Comparison of ENCODE assay signal across 2 cellular contexts in the genomic region with DNA sequence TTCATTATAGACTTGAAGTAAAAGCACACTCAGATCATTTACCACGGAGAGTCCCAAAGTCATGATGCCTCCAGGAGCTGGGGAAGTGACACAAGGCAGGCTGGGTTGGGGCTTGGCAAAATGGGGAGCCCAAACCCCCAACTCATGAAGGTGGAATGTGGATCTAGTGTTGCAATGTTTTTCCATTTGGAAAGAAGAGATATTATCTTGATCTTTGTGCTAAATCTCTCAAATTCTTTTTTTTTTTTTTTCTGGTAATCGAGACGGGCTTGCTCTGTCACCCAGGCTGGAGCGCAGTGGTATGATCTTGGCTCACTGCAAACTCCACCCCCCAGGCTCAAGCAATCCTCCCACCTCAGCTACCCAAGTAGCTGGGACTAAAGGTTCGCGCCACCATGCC.
TF ChIP-seq lines count a peak whose summit lies in the region.

No MANE protein-coding gene starts in this region.

TF ChIP-seq in GM23338, 12 proteins besides CTCF, POLR2A, EP300 and RAD21 (continues in another document):
- TF ChIP-seq, protein P1, sequence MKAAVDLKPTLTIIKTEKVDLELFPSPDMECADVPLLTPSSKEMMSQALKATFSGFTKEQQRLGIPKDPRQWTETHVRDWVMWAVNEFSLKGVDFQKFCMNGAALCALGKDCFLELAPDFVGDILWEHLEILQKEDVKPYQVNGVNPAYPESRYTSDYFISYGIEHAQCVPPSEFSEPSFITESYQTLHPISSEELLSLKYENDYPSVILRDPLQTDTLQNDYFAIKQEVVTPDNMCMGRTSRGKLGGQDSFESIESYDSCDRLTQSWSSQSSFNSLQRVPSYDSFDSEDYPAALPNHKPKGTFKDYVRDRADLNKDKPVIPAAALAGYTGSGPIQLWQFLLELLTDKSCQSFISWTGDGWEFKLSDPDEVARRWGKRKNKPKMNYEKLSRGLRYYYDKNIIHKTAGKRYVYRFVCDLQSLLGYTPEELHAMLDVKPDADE (IDR thresholded peaks at IDR 0.05) = no peak
- TF ChIP-seq ZNF114 (CRISPR knock-in tag; IDR thresholded peaks at IDR 0.05) = no peak
- TF ChIP-seq, protein P2, sequence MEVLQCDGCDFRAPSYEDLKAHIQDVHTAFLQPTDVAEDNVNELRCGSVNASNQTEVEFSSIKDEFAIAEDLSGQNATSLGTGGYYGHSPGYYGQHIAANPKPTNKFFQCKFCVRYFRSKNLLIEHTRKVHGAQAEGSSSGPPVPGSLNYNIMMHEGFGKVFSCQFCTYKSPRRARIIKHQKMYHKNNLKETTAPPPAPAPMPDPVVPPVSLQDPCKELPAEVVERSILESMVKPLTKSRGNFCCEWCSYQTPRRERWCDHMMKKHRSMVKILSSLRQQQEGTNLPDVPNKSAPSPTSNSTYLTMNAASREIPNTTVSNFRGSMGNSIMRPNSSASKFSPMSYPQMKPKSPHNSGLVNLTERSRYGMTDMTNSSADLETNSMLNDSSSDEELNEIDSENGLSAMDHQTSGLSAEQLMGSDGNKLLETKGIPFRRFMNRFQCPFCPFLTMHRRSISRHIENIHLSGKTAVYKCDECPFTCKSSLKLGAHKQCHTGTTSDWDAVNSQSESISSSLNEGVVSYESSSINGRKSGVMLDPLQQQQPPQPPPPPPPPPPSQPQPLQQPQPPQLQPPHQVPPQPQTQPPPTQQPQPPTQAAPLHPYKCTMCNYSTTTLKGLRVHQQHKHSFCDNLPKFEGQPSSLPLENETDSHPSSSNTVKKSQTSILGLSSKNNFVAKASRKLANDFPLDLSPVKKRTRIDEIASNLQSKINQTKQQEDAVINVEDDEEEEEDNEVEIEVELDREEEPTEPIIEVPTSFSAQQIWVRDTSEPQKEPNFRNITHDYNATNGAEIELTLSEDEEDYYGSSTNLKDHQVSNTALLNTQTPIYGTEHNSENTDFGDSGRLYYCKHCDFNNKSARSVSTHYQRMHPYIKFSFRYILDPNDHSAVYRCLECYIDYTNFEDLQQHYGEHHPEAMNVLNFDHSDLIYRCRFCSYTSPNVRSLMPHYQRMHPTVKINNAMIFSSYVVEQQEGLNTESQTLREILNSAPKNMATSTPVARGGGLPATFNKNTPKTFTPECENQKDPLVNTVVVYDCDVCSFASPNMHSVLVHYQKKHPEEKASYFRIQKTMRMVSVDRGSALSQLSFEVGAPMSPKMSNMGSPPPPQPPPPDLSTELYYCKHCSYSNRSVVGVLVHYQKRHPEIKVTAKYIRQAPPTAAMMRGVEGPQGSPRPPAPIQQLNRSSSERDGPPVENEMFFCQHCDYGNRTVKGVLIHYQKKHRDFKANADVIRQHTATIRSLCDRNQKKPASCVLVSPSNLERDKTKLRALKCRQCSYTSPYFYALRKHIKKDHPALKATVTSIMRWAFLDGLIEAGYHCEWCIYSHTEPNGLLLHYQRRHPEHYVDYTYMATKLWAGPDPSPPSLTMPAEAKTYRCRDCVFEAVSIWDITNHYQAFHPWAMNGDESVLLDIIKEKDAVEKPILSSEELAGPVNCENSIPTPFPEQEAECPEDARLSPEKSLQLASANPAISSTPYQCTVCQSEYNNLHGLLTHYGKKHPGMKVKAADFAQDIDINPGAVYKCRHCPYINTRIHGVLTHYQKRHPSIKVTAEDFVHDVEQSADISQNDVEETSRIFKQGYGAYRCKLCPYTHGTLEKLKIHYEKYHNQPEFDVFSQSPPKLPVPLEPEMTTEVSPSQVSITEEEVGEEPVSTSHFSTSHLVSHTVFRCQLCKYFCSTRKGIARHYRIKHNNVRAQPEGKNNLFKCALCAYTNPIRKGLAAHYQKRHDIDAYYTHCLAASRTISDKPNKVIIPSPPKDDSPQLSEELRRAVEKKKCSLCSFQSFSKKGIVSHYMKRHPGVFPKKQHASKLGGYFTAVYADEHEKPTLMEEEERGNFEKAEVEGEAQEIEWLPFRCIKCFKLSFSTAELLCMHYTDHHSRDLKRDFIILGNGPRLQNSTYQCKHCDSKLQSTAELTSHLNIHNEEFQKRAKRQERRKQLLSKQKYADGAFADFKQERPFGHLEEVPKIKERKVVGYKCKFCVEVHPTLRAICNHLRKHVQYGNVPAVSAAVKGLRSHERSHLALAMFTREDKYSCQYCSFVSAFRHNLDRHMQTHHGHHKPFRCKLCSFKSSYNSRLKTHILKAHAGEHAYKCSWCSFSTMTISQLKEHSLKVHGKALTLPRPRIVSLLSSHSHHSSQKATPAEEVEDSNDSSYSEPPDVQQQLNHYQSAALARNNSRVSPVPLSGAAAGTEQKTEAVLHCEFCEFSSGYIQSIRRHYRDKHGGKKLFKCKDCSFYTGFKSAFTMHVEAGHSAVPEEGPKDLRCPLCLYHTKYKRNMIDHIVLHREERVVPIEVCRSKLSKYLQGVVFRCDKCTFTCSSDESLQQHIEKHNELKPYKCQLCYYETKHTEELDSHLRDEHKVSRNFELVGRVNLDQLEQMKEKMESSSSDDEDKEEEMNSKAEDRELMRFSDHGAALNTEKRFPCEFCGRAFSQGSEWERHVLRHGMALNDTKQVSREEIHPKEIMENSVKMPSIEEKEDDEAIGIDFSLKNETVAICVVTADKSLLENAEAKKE (CRISPR knock-in tag; IDR thresholded peaks at IDR 0.05) = no peak
- no peak for TF ChIP-seq JUNB (IDR thresholded peaks at IDR 0.05; ENCODE audit: unreplicated experiment)
- no peak for TF ChIP-seq EZH2phosphoT487 (IDR thresholded peaks at IDR 0.05; ENCODE audit: unreplicated experiment)
- no peak for TF ChIP-seq ZNF331 (CRISPR knock-in tag; IDR thresholded peaks at IDR 0.05; ENCODE audit: low read depth)
- TF ChIP-seq EZH2 (IDR thresholded peaks at IDR 0.05; ENCODE audit: low read depth, unreplicated experiment) = no peak
- no peak for TF ChIP-seq STAT1 (IDR thresholded peaks at IDR 0.05; ENCODE audit: unreplicated experiment)
- TF ChIP-seq, protein P3, sequence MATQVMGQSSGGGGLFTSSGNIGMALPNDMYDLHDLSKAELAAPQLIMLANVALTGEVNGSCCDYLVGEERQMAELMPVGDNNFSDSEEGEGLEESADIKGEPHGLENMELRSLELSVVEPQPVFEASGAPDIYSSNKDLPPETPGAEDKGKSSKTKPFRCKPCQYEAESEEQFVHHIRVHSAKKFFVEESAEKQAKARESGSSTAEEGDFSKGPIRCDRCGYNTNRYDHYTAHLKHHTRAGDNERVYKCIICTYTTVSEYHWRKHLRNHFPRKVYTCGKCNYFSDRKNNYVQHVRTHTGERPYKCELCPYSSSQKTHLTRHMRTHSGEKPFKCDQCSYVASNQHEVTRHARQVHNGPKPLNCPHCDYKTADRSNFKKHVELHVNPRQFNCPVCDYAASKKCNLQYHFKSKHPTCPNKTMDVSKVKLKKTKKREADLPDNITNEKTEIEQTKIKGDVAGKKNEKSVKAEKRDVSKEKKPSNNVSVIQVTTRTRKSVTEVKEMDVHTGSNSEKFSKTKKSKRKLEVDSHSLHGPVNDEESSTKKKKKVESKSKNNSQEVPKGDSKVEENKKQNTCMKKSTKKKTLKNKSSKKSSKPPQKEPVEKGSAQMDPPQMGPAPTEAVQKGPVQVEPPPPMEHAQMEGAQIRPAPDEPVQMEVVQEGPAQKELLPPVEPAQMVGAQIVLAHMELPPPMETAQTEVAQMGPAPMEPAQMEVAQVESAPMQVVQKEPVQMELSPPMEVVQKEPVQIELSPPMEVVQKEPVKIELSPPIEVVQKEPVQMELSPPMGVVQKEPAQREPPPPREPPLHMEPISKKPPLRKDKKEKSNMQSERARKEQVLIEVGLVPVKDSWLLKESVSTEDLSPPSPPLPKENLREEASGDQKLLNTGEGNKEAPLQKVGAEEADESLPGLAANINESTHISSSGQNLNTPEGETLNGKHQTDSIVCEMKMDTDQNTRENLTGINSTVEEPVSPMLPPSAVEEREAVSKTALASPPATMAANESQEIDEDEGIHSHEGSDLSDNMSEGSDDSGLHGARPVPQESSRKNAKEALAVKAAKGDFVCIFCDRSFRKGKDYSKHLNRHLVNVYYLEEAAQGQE (IDR thresholded peaks at IDR 0.05; ENCODE audit: unreplicated experiment) = no peak
- no peak for TF ChIP-seq NANOG (IDR thresholded peaks at IDR 0.05; ENCODE audit: borderline replicate concordance)

TF ChIP-seq in K562, 482 proteins besides CTCF, POLR2A, EP300 and RAD21:
- TF ChIP-seq, protein P4, sequence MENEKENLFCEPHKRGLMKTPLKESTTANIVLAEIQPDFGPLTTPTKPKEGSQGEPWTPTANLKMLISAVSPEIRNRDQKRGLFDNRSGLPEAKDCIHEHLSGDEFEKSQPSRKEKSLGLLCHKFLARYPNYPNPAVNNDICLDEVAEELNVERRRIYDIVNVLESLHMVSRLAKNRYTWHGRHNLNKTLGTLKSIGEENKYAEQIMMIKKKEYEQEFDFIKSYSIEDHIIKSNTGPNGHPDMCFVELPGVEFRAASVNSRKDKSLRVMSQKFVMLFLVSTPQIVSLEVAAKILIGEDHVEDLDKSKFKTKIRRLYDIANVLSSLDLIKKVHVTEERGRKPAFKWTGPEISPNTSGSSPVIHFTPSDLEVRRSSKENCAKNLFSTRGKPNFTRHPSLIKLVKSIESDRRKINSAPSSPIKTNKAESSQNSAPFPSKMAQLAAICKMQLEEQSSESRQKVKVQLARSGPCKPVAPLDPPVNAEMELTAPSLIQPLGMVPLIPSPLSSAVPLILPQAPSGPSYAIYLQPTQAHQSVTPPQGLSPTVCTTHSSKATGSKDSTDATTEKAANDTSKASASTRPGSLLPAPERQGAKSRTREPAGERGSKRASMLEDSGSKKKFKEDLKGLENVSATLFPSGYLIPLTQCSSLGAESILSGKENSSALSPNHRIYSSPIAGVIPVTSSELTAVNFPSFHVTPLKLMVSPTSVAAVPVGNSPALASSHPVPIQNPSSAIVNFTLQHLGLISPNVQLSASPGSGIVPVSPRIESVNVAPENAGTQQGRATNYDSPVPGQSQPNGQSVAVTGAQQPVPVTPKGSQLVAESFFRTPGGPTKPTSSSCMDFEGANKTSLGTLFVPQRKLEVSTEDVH (IDR thresholded peaks at IDR 0.05; ENCODE audit: low read depth, partially characterized antibody) = no peak
- peak in 1 of 2 experiments; percentile 30; a peak in 1 of 4 replicates for TF ChIP-seq FOXK2 (conservative IDR thresholded peaks at IDR 0.05 in 1 of 2, IDR thresholded peaks at IDR 0.05 in 1 of 2; ENCODE audit: low read depth in 2 of 2)
- TF ChIP-seq, protein P5, sequence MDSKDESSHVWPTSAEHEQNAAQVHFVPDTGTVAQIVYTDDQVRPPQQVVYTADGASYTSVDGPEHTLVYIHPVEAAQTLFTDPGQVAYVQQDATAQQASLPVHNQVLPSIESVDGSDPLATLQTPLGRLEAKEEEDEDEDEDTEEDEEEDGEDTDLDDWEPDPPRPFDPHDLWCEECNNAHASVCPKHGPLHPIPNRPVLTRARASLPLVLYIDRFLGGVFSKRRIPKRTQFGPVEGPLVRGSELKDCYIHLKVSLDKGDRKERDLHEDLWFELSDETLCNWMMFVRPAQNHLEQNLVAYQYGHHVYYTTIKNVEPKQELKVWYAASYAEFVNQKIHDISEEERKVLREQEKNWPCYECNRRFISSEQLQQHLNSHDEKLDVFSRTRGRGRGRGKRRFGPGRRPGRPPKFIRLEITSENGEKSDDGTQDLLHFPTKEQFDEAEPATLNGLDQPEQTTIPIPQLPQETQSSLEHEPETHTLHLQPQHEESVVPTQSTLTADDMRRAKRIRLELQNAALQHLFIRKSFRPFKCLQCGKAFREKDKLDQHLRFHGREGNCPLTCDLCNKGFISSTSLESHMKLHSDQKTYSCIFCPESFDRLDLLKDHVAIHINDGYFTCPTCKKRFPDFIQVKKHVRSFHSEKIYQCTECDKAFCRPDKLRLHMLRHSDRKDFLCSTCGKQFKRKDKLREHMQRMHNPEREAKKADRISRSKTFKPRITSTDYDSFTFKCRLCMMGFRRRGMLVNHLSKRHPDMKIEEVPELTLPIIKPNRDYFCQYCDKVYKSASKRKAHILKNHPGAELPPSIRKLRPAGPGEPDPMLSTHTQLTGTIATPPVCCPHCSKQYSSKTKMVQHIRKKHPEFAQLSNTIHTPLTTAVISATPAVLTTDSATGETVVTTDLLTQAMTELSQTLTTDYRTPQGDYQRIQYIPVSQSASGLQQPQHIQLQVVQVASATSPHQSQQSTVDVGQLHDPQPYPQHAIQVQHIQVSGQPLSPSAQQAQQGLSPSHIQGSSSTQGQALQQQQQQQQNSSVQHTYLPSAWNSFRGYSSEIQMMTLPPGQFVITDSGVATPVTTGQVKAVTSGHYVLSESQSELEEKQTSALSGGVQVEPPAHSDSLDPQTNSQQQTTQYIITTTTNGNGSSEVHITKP (IDR thresholded peaks at IDR 0.05; ENCODE audit: partially characterized antibody) = peak; percentile 95
- TF ChIP-seq ZC3H8 (IDR thresholded peaks at IDR 0.05) = no peak
- TF ChIP-seq SIX5 (IDR thresholded peaks at IDR 0.05; ENCODE audit: borderline replicate concordance in 1 of 2, insufficient read depth in 1 of 2, low read depth in 1 of 2, low read length in 2 of 2) = no peak
TF ChIP-seq in K562: peak in this region for 2.
